17 cellular contexts compared by ENCODE assay signal in genomic region chr1:225765982-225766674, GRCh38. TPM values are rescaled to one million over a fixed set of nuclear protein-coding genes. Genes with fewer than 3 reads are reported as not detected.
A peak's percentile ranks its signal among the peaks of the same experiment; 100 is the strongest.
DNase-seq lines count a peak whose midpoint lies in the region; ATAC-seq and TF ChIP-seq lines count a peak whose summit lies in the region.
"Had no signal": no experiment of that assay in that cellular context is flagged by ENCODE, and none has a peak within 500 bp of the region (broad histone marks: within the 10 kb centered on the region; RNA-seq: fewer than 3 reads in every experiment).

No MANE protein-coding gene starts in this region.

- CTCF ChIA-PET in PC-3 (lab: Charles Lee) = no interaction called here

- H3K4me1 ChIP-seq in KMS-11 (ENCODE audit: low read depth, poor library complexity, severe bottlenecking) (peaks cover 57% of the 10 kb centered on the region), left lung (peaks cover 22 to 34% of the 10 kb centered on the region in 2 donors), PC-3 (ENCODE audit: insufficient read depth, low read length) (peaks cover 24% of the 10 kb centered on the region)

- no peaks in the 10 kb centered on the region for H3F3A ChIP-seq in PC-3 (ENCODE audit: low read length, unreplicated experiment)

- H3K36me3 ChIP-seq in KMS-11 (ENCODE audit: insufficient read depth) = no peaks in the 10 kb centered on the region
- H3K36me3 ChIP-seq in left lung = no peaks in the 10 kb centered on the region
- H3K36me3 ChIP-seq in PC-3 (ENCODE audit: low read depth, low read length) = no peaks in the 10 kb centered on the region

- H4K20me1 ChIP-seq in KMS-11 (ENCODE audit: insufficient read depth) (no peaks in the 10 kb centered on the region), PC-3 (ENCODE audit: low read length) (no peaks in the 10 kb centered on the region)

- no peaks in the 10 kb centered on the region for H3K27me3 ChIP-seq in KMS-11 (ENCODE audit: insufficient read depth, low read depth)
- no peaks in the 10 kb centered on the region for H3K27me3 ChIP-seq in left lung
- H3K27me3 ChIP-seq in PC-3 (ENCODE audit: low read length) = no peaks in the 10 kb centered on the region

- H3K9me2 ChIP-seq in PC-3 (replicated peaks; ENCODE audit: low read length) = no peaks in the 10 kb centered on the region

- BruUV-seq in PC-3 (replicated peaks; lab: Mats Ljungman, UMichigan) = no TSS peak

- no peak for TF ChIP-seq POLR2A in erythroblast (IDR thresholded peaks at IDR 0.05; ENCODE audit: low read length)

- H2AFZ ChIP-seq in KMS-11 (ENCODE audit: low read depth) = peak overlapping the region; percentile 64; the same call in 1 of the 2 replicates
- H2AFZ ChIP-seq in PC-3 (ENCODE audit: low read length) = no peak overlapping the region

- POLR2A ChIA-PET in PC-3 (lab: Charles Lee; ENCODE audit: unreplicated experiment) = no interaction called here

- no peak for DNase-seq in left lung
- no peak for DNase-seq in erythroblast (lab: John Stamatoyannopoulos, UW)
- DNase-seq in inferior parietal cortex (ENCODE audit: extremely low spot score) = no peak
- no peak for DNase-seq in PC-3
- no peak for DNase-seq in activated naive CD4-positive, alpha-beta T cell (lab: John Stamatoyannopoulos, UW)
- DNase-seq: activated CD4-positive, alpha-beta T cell treated with anti-CD3 and anti-CD28 coated beads, Interleukin-2, amount 50 U/mL, for 48 hours; CD4-positive, CD25-positive, alpha-beta regulatory T cell; cortex of kidney; DMS79; NCI-H2107; NCI-H774; SHP77 treated with DMSO at 0.1 percent for 48 hours; stimulated activated naive B cell treated with anti-CD40 and anti-IgM and Interleukin-4, amounts not matched to agents 10 μg/mL and 1 μg/mL and 100 μg/mL, for 72 hours had no signal

- ATAC-seq in left lung = no peak
- ATAC-seq in PC-3 = no peak
- ATAC-seq: stimulated activated naive B cell treated with anti-CD40 and anti-IgM and Interleukin-4, amounts not matched to agents 10 μg/mL and 1 μg/mL and 100 μg/mL, for 72 hours had no signal

- no peak overlapping the region for H3K4me3 Mint-ChIP-seq in brain
- H3K4me3 Mint-ChIP-seq: CD4-positive, CD25-positive, alpha-beta regulatory T cell; stimulated activated naive B cell treated with anti-CD40 and anti-IgM and Interleukin-4, amounts not matched to agents 10 μg/mL and 1 μg/mL and 100 μg/mL, for 72 hours had no signal

- H3K4me3 ChIP-seq in KMS-11 (IDR thresholded peaks at IDR 0.05; ENCODE audit: insufficient read depth, low read depth, low read length) (no peak overlapping the region), left lung (no peak overlapping the region), PC-3 (ENCODE audit: low read length) (no peak overlapping the region)
- H3K4me3 ChIP-seq: lung had no signal

- peaks cover 0 to 8% (median 0%) of the 10 kb centered on the region in 5 experiments for H3K9me3 Mint-ChIP-seq in brain
- H3K9me3 Mint-ChIP-seq: stimulated activated naive B cell treated with anti-CD40 and anti-IgM and Interleukin-4, amounts not matched to agents 10 μg/mL and 1 μg/mL and 100 μg/mL, for 72 hours had no signal

- H3K9me3 ChIP-seq in left lung (no peaks in the 10 kb centered on the region), PC-3 (ENCODE audit: low read length) (no peaks in the 10 kb centered on the region)

- H3K9ac ChIP-seq in KMS-11 (no peak overlapping the region), PC-3 (ENCODE audit: low read length) (no peak overlapping the region)

- H3K79me2 ChIP-seq in KMS-11 (ENCODE audit: insufficient read depth, low read depth) (no peaks in the 10 kb centered on the region), PC-3 (ENCODE audit: low read length) (no peaks in the 10 kb centered on the region)

- peaks cover 4% of the 10 kb centered on the region for H3K27me3 Mint-ChIP-seq in brain

- intact Hi-C loops in left lung (cut with DNase I) = loop anchor here in 1 of 2 donors (10.0 kb wide), 1 partner anchor 111 kb away; the partner anchor contains the start of gene ENAH
- intact Hi-C loops in PC-3 (cut with micrococcal nuclease) = no loop called here

- peak overlapping the region in 4 of 5 experiments; percentile 83 to 96 (median 92) for H3K27ac Mint-ChIP-seq in brain
- H3K27ac Mint-ChIP-seq: CD4-positive, CD25-positive, alpha-beta regulatory T cell; stimulated activated naive B cell treated with anti-CD40 and anti-IgM and Interleukin-4, amounts not matched to agents 10 μg/mL and 1 μg/mL and 100 μg/mL, for 72 hours had no signal

- TF ChIP-seq CTCF in KMS-11 (conservative IDR thresholded peaks at IDR 0.05; ENCODE audit: low read depth, low read length) (no peak), brain (conservative IDR thresholded peaks at IDR 0.05) (no peak), left lung (IDR thresholded peaks at IDR 0.05) (no peak), PC-3 (conservative IDR thresholded peaks at IDR 0.05; ENCODE audit: low read depth, low read length) (no peak)

- peak overlapping the region; percentile 83 for H3K27ac ChIP-seq in KMS-11
- H3K27ac ChIP-seq in left lung = peak overlapping the region; percentile 65 to 73
- H3K27ac ChIP-seq in temporal lobe (ENCODE audit: low read depth, low read length) = peak overlapping the region; percentile 29
- no peak overlapping the region for H3K27ac ChIP-seq in PC-3 (ENCODE audit: low read length)

- H3K36me3 Mint-ChIP-seq in brain = no peaks in the 10 kb centered on the region
- H3K36me3 Mint-ChIP-seq: CD4-positive, CD25-positive, alpha-beta regulatory T cell; stimulated activated naive B cell treated with anti-CD40 and anti-IgM and Interleukin-4, amounts not matched to agents 10 μg/mL and 1 μg/mL and 100 μg/mL, for 72 hours had no signal

- H3K4me2 ChIP-seq in KMS-11 (peak overlapping the region; percentile 56; the same call in 1 of the 2 replicates), PC-3 (ENCODE audit: low read length) (no peak overlapping the region; the same call in 1 of the 2 replicates)

- H3K4me1 Mint-ChIP-seq in brain = peaks cover 73% of the 10 kb centered on the region
- H3K4me1 Mint-ChIP-seq: CD4-positive, CD25-positive, alpha-beta regulatory T cell had no signal

RNA-seq across cellular contexts. Expression of gene SRP9, which starts 11.5 kb away (rescaled TPM):
- 251 TPM for polyA plus RNA-seq in brain (ENCODE audit: insufficient read depth, low read depth, low replicate concordance)
- total RNA-seq in left lung = 100 to 1,000 TPM; 195 to 204 TPM
- total RNA-seq in temporal lobe = 274 TPM
- 241 and 306 TPM in 2 replicates for total RNA-seq in PC-3 (2014; rRNA removed)

RNA-seq across cellular contexts. Expression of gene EPHX1, which starts 43.8 kb away (rescaled TPM):
- polyA plus RNA-seq in brain (ENCODE audit: insufficient read depth, low read depth, low replicate concordance) = 238 TPM
- total RNA-seq in left lung (100 to 1,000 TPM; 116 to 305 TPM), temporal lobe (11.1 TPM), PC-3 (2014; rRNA removed) (54.6 and 69.2 TPM in 2 replicates)
